In genomic region chr2:139034064-139034463, GRCh38 we compare ENCODE assay signal across 39 cellular contexts.
"Had no signal": no experiment of that assay in that cellular context is flagged by ENCODE, and none has a peak within 500 bp of the region (broad histone marks: within the 10 kb centered on the region; RNA-seq: fewer than 3 reads in every experiment).

No MANE protein-coding gene starts in this region.

- H3K36me3 Mint-ChIP-seq: activated naive CD4-positive, alpha-beta T cell treated with anti-CD3 and anti-CD28 coated beads, Interleukin-2, amount 10 ng/mL, durations not matched to agents 7 days and 5 days; activated naive CD4-positive, alpha-beta T cell treated with anti-CD3 and anti-CD28 coated beads, Interleukin-2, amount 50 U/mL, for 24 hours; activated naive CD8-positive, alpha-beta T cell; activated naive CD8-positive, alpha-beta T cell treated with anti-CD3 and anti-CD28 coated beads for 36 hours; activated naive CD8-positive, alpha-beta T cell treated with anti-CD3 and anti-CD28 coated beads, Interleukin-2, amount 10 ng/mL, durations not matched to agents 7 days and 5 days; brain had no signal

- H3K4me1 Mint-ChIP-seq: activated naive CD4-positive, alpha-beta T cell treated with anti-CD3 and anti-CD28 coated beads, Interleukin-2, amount 10 ng/mL, durations not matched to agents 7 days and 5 days; activated naive CD4-positive, alpha-beta T cell treated with anti-CD3 and anti-CD28 coated beads, Interleukin-2, amount 50 U/mL, for 24 hours; activated naive CD8-positive, alpha-beta T cell treated with anti-CD3 and anti-CD28 coated beads for 36 hours; activated naive CD8-positive, alpha-beta T cell treated with anti-CD3 and anti-CD28 coated beads, Interleukin-2, amount 10 ng/mL, durations not matched to agents 7 days and 5 days; activated naive CD8-positive, alpha-beta T cell treated with anti-CD3 and anti-CD28 coated beads, Interleukin-2, amount 50 U/mL, for 24 hours; activated T-helper 17 cell treated with anti-CD3 and anti-CD28 coated beads, Interleukin-2, amount 50 U/mL, for 72 hours; central memory CD8-positive, alpha-beta T cell had no signal

- H3K27me3 ChIP-seq: adrenal gland, ascending aorta, body of pancreas, brain microvascular endothelial cell, breast epithelium, cardiac muscle cell had no signal

- H3K4me1 ChIP-seq: adrenal gland, ascending aorta, body of pancreas, breast epithelium had no signal

- H3K9me3 Mint-ChIP-seq: activated naive CD4-positive, alpha-beta T cell treated with anti-CD3 and anti-CD28 coated beads for 36 hours; activated naive CD4-positive, alpha-beta T cell treated with anti-CD3 and anti-CD28 coated beads, Interleukin-2, amount 10 ng/mL, durations not matched to agents 7 days and 5 days; activated naive CD8-positive, alpha-beta T cell treated with anti-CD3 and anti-CD28 coated beads, Interleukin-2, amount 10 ng/mL, durations not matched to agents 7 days and 5 days; activated T-helper 1 cell treated with anti-CD3 and anti-CD28 coated beads, Interleukin-12 subunit alpha, Interleukin-12 subunit beta, Interleukin-2, Interleukin-4 antibody, amounts not matched to agents 30 ng/mL and 10 ng/mL and 1 ng/mL, durations not matched to agents 14 hours and 24 hours and 36 hours had no signal

- FAIRE-seq: bronchial epithelial cell had no signal

- H3K9me3 ChIP-seq: adrenal gland, ascending aorta, body of pancreas had no signal

- DNase-seq: activated effector memory CD4-positive, alpha-beta T cell treated with anti-CD3 and anti-CD28 coated beads, Interleukin-2, amount 50 U/mL, for 16 hours; activated effector memory CD4-positive, alpha-beta T cell treated with Interleukin-2 at 50 U/mL for 16 hours; activated gamma-delta T cell; activated gamma-delta T cell treated with Interleukin-2 at 50 U/mL for 16 hours; activated naive CD4-positive, alpha-beta T cell; activated naive CD4-positive, alpha-beta T cell treated with anti-CD3 and anti-CD28 coated beads for 36 hours; activated naive CD4-positive, alpha-beta T cell treated with anti-CD3 and anti-CD28 coated beads, Interleukin-2, amount 10 ng/mL, durations not matched to agents 7 days and 5 days; activated naive CD4-positive, alpha-beta T cell treated with anti-CD3 and anti-CD28 coated beads, Interleukin-2, amount 50 U/mL, for 16 hours; activated naive CD4-positive, alpha-beta T cell treated with Interleukin-2 at 50 U/mL for 16 hours; activated naive CD8-positive, alpha-beta T cell treated with anti-CD3 and anti-CD28 coated beads for 36 hours; activated naive CD8-positive, alpha-beta T cell treated with anti-CD3 and anti-CD28 coated beads, Interleukin-2, amount 10 ng/mL, durations not matched to agents 7 days and 5 days; activated naive CD8-positive, alpha-beta T cell treated with anti-CD3 and anti-CD28 coated beads, Interleukin-2, amount 50 U/mL, for 24 hours; activated T-cell treated with anti-CD3 and anti-CD28 coated beads, Interleukin-2, amount 50 U/mL, for 1 hour; activated T-cell treated with anti-CD3 and anti-CD28 coated beads, Interleukin-2, amount 50 U/mL, for 24 hours; activated T-cell treated with anti-CD3 and anti-CD28 coated beads, Interleukin-2, amount 50 U/mL, for 4 hours; activated T-cell treated with anti-CD3 and anti-CD28 coated beads, Interleukin-2, amount 50 U/mL, for 48 hours; activated T-cell treated with anti-CD3 and anti-CD28 coated beads, Interleukin-2, amount 50 U/mL, for 72 hours; adrenal gland; amniotic stem cell; amygdala; anterior cingulate cortex; aorta; body of pancreas; caudate nucleus; central memory CD4-positive, alpha-beta T cell; cerebellar nuclear complex had no signal

- H3K4me3 Mint-ChIP-seq: activated naive CD4-positive, alpha-beta T cell treated with anti-CD3 and anti-CD28 coated beads for 36 hours; activated naive CD4-positive, alpha-beta T cell treated with anti-CD3 and anti-CD28 coated beads, Interleukin-2, amount 10 ng/mL, durations not matched to agents 7 days and 5 days; activated naive CD4-positive, alpha-beta T cell treated with anti-CD3 and anti-CD28 coated beads, Interleukin-2, amount 50 U/mL, for 24 hours; activated naive CD8-positive, alpha-beta T cell; activated naive CD8-positive, alpha-beta T cell treated with anti-CD3 and anti-CD28 coated beads for 36 hours; activated naive CD8-positive, alpha-beta T cell treated with anti-CD3 and anti-CD28 coated beads, Interleukin-2, amount 10 ng/mL, durations not matched to agents 7 days and 5 days; activated naive CD8-positive, alpha-beta T cell treated with anti-CD3 and anti-CD28 coated beads, Interleukin-2, amount 50 U/mL, for 24 hours; activated T-cell treated with anti-CD3 and anti-CD28 coated beads, Interleukin-2, amount 50 U/mL, for 24 hours; activated T-cell treated with anti-CD3 and anti-CD28 coated beads, Interleukin-2, amount 50 U/mL, for 4 hours; activated T-cell treated with anti-CD3 and anti-CD28 coated beads, Interleukin-2, amount 50 U/mL, for 72 hours; activated T-helper 1 cell treated with anti-CD3 and anti-CD28 coated beads, Interleukin-12 subunit alpha, Interleukin-12 subunit beta, Interleukin-2, Interleukin-4 antibody, amounts not matched to agents 30 ng/mL and 10 ng/mL and 1 ng/mL, durations not matched to agents 14 hours and 24 hours and 36 hours; activated T-helper 17 cell treated with anti-CD3 and anti-CD28 coated beads, Interleukin-2, amount 50 U/mL, for 72 hours; brain; central memory CD8-positive, alpha-beta T cell had no signal

- H3K36me3 ChIP-seq: adrenal gland, ascending aorta, brain microvascular endothelial cell, breast epithelium, cardiac muscle cell had no signal

- H3K27ac Mint-ChIP-seq: activated naive CD4-positive, alpha-beta T cell treated with anti-CD3 and anti-CD28 coated beads for 36 hours; activated naive CD4-positive, alpha-beta T cell treated with anti-CD3 and anti-CD28 coated beads, Interleukin-2, amount 10 ng/mL, durations not matched to agents 7 days and 5 days; activated naive CD4-positive, alpha-beta T cell treated with anti-CD3 and anti-CD28 coated beads, Interleukin-2, amount 50 U/mL, for 24 hours; activated naive CD4-positive, alpha-beta T cell treated with anti-CD3 and anti-CD28 coated beads, Interleukin-2, amount 50 U/mL, for 72 hours; activated naive CD8-positive, alpha-beta T cell; activated naive CD8-positive, alpha-beta T cell treated with anti-CD3 and anti-CD28 coated beads for 36 hours; activated naive CD8-positive, alpha-beta T cell treated with anti-CD3 and anti-CD28 coated beads, Interleukin-2, amount 10 ng/mL, durations not matched to agents 7 days and 5 days; activated naive CD8-positive, alpha-beta T cell treated with anti-CD3 and anti-CD28 coated beads, Interleukin-2, amount 50 U/mL, for 24 hours; activated T-cell treated with anti-CD3 and anti-CD28 coated beads, Interleukin-2, amount 50 U/mL, for 24 hours; activated T-cell treated with anti-CD3 and anti-CD28 coated beads, Interleukin-2, amount 50 U/mL, for 72 hours; activated T-helper 1 cell treated with anti-CD3 and anti-CD28 coated beads, Interleukin-12 subunit alpha, Interleukin-12 subunit beta, Interleukin-2, Interleukin-4 antibody, amounts not matched to agents 30 ng/mL and 10 ng/mL and 1 ng/mL, durations not matched to agents 14 hours and 24 hours and 36 hours; activated T-helper 17 cell treated with anti-CD3 and anti-CD28 coated beads, Interleukin-2, amount 50 U/mL, for 72 hours; activated T-helper 2 cell treated with anti-CD3 and anti-CD28 coated beads, Interferon-gamma antibody, Interleukin-2, Interleukin-4, amounts not matched to agents 10 μg/mL and 5 μg/mL and 100 μg/mL, durations not matched to agents 14 hours and 24 hours and 36 hours; brain had no signal

- H3K27me3 Mint-ChIP-seq: activated naive CD4-positive, alpha-beta T cell treated with anti-CD3 and anti-CD28 coated beads, Interleukin-2, amount 10 ng/mL, durations not matched to agents 7 days and 5 days; activated naive CD4-positive, alpha-beta T cell treated with anti-CD3 and anti-CD28 coated beads, Interleukin-2, amount 50 U/mL, for 24 hours; activated naive CD8-positive, alpha-beta T cell; activated naive CD8-positive, alpha-beta T cell treated with anti-CD3 and anti-CD28 coated beads for 36 hours; activated naive CD8-positive, alpha-beta T cell treated with anti-CD3 and anti-CD28 coated beads, Interleukin-2, amount 10 ng/mL, durations not matched to agents 7 days and 5 days; activated naive CD8-positive, alpha-beta T cell treated with anti-CD3 and anti-CD28 coated beads, Interleukin-2, amount 50 U/mL, for 24 hours; activated T-cell treated with anti-CD3 and anti-CD28 coated beads, Interleukin-2, amount 50 U/mL, for 24 hours; activated T-helper 17 cell treated with anti-CD3 and anti-CD28 coated beads, Interleukin-2, amount 50 U/mL, for 72 hours; brain; central memory CD8-positive, alpha-beta T cell had no signal

- H3K27ac ChIP-seq: adrenal gland, ascending aorta, body of pancreas, brain microvascular endothelial cell, breast epithelium, cardiac muscle cell had no signal

- ATAC-seq: activated naive CD4-positive, alpha-beta T cell treated with anti-CD3 and anti-CD28 coated beads, Interleukin-2, amount 50 U/mL, for 72 hours; activated naive CD8-positive, alpha-beta T cell treated with anti-CD3 and anti-CD28 coated beads, Interleukin-2, amount 50 U/mL, for 24 hours; activated T-cell treated with anti-CD3 and anti-CD28 coated beads, Interleukin-2, amount 50 U/mL, for 4 hours; activated T-cell treated with anti-CD3 and anti-CD28 coated beads, Interleukin-2, amount 50 U/mL, for 72 hours; activated T-helper 17 cell treated with anti-CD3 and anti-CD28 coated beads, Interleukin-2, amount 50 U/mL, for 72 hours; body of pancreas had no signal

- H3K4me3 ChIP-seq: adrenal gland, ascending aorta, body of pancreas, breast epithelium, cardiac muscle cell had no signal
